8 cellular contexts compared by ENCODE assay signal in genomic region chr17:2138768-2139167, GRCh38.
DNase-seq lines count a peak whose midpoint lies in the region; ATAC-seq and TF ChIP-seq lines count a peak whose summit lies in the region.

No MANE protein-coding gene starts in this region.

- H3K9me3 ChIP-seq in heart left ventricle (no peaks in the 10 kb centered on the region), gastroesophageal sphincter (no peaks in the 10 kb centered on the region)

- H3K27me3 ChIP-seq in heart left ventricle = no peaks in the 10 kb centered on the region
- no peaks in the 10 kb centered on the region for H3K27me3 ChIP-seq in gastroesophageal sphincter

- 34 to 38% (median 36%) methylated on average over 2 of the region's 2 CpGs for WGBS in heart left ventricle, 4 donors
- WGBS in gastroesophageal sphincter (ENCODE audit: low coverage in 1 of 2), 2 donors = 26% methylated on average over 2 of the region's 2 CpGs; no CpG with 5 or more reads in 1 of the 2 donors

- no peak for TF ChIP-seq EP300 in gastroesophageal sphincter (IDR thresholded peaks at IDR 0.05)

- H3K4me3 ChIP-seq in heart left ventricle = no peak overlapping the region
- no peak overlapping the region for H3K4me3 ChIP-seq in gastroesophageal sphincter
- no peak overlapping the region for H3K4me3 ChIP-seq in coronary artery

- TF ChIP-seq POLR2A in heart left ventricle (IDR thresholded peaks at IDR 0.05) (no peak), gastroesophageal sphincter (IDR thresholded peaks at IDR 0.05) (no peak)

- peak overlapping the region; percentile 40 for H3K27ac ChIP-seq in 22Rv1
- peak overlapping the region in 6 of 12 donors; percentile 25 to 49 (median 38) for H3K27ac ChIP-seq in heart left ventricle
- H3K27ac ChIP-seq in gastroesophageal sphincter = peak overlapping the region in 2 of 4 donors; percentile 1 to 20
- no peak overlapping the region for H3K27ac ChIP-seq in coronary artery

- peak; percentile 12 for DNase-seq in NCI-H524 treated with DMSO at 0.1 percent for 48 hours (lab: John Stamatoyannopoulos, UW)
- DNase-seq in heart left ventricle = peak in 2 of 5 donors; percentile 42 to 45
- DNase-seq in T-helper 1 cell = no peak
- DNase-seq in coronary artery (ENCODE audit: low spot score) = no peak
- no peak for DNase-seq in DMS53 (lab: John Stamatoyannopoulos, UW)

- intact Hi-C loops in heart left ventricle (cut with DNase I) = no loop called here

- H3K36me3 ChIP-seq in heart left ventricle (peaks cover 0 to 11% (median 0%) of the 10 kb centered on the region in 9 donors), gastroesophageal sphincter (no peaks in the 10 kb centered on the region)

- ATAC-seq in GM19035 (IDR thresholded peaks at IDR 0.05; ENCODE audit: unreplicated experiment) (peak; percentile 12), heart left ventricle (peak; percentile 10 to 74 (median 62)), gastroesophageal sphincter (no peak)

- H3K4me1 ChIP-seq in heart left ventricle (peaks cover 0 to 32% (median 15%) of the 10 kb centered on the region in 12 donors), gastroesophageal sphincter (peaks cover 0 to 24% (median 8%) of the 10 kb centered on the region in 3 donors)

- TF ChIP-seq CTCF in 22Rv1 (IDR thresholded peaks at IDR 0.05) (no peak), heart left ventricle (IDR thresholded peaks at IDR 0.05) (no peak), gastroesophageal sphincter (IDR thresholded peaks at IDR 0.05) (no peak), coronary artery (IDR thresholded peaks at IDR 0.05) (no peak)
